In genomic region chr18:54254265-54254758, GRCh38 we compare ENCODE assay signal across 13 cellular contexts. TPM values are rescaled to one million over a fixed set of nuclear protein-coding genes. Genes with fewer than 3 reads are reported as not detected.
DNase-seq lines count a peak whose midpoint lies in the region; ATAC-seq, FAIRE-seq and TF ChIP-seq lines count a peak whose summit lies in the region.
"Had no signal": no experiment of that assay in that cellular context is flagged by ENCODE, and none has a peak within 500 bp of the region (broad histone marks: within the 10 kb centered on the region; RNA-seq: fewer than 3 reads in every experiment).

No MANE protein-coding gene starts in this region.

- DNase-seq in ELF-1 (ENCODE audit: low read depth, low spot score) (peak; percentile 35), NCI-H2227 treated with DMSO at 0.1 percent for 48 hours (lab: John Stamatoyannopoulos, UW) (peak; percentile 32), pancreas (peak in 3 of 6 donors; percentile 18 to 37 (median 34)), T-helper 17 cell (no peak), testis (no peak), NCI-H2029 (lab: John Stamatoyannopoulos, UW) (no peak)
- DNase-seq: activated effector memory CD4-positive, alpha-beta T cell treated with Interleukin-2 at 50 U/mL for 16 hours; DMS153; gastrocnemius medialis; NCI-H2029 treated with DMSO at 0.1 percent for 48 hours had no signal

- 8 to 10% methylated on average over 10 of the region's 10 CpGs for WGBS in pancreas, 2 donors
- WGBS in testis, 2 donors: 46 to 66% methylated on average over 10 of the region's 10 CpGs

- no peaks in the 10 kb centered on the region for H3K36me3 Mint-ChIP-seq in T-helper 17 cell (ENCODE audit: low read depth)

- H3K36me3 ChIP-seq in pancreas (no peaks in the 10 kb centered on the region), testis (ENCODE audit: low read depth, missing control alignments) (no peaks in the 10 kb centered on the region)
- H3K36me3 ChIP-seq: gastrocnemius medialis had no signal

- H3K4me1 ChIP-seq in pancreas (peaks cover 12 to 26% (median 20%) of the 10 kb centered on the region in 3 donors), testis (no peaks in the 10 kb centered on the region)
- H3K4me1 ChIP-seq: gastrocnemius medialis had no signal

- intact Hi-C loops in pancreas (cut with DNase I) (no loop called here), testis (cut with DNase I; ENCODE audit: low total_unique reads) (no loop called here)

- H3K27ac ChIP-seq in pancreas: peak overlapping the region in 3 of 4 donors; percentile 10 to 65 (median 58)
- no peak overlapping the region for H3K27ac ChIP-seq in testis
- H3K27ac ChIP-seq: gastrocnemius medialis had no signal

- TF ChIP-seq POLR2A in testis (IDR thresholded peaks at IDR 0.05): no peak

- H3K9me3 ChIP-seq in pancreas (no peaks in the 10 kb centered on the region), T-helper 17 cell (ENCODE audit: control insufficient read depth, low read length, poor library complexity, severe bottlenecking) (no peaks in the 10 kb centered on the region), testis (no peaks in the 10 kb centered on the region)
- H3K9me3 ChIP-seq: gastrocnemius medialis had no signal

- no peak overlapping the region for H3K4me3 Mint-ChIP-seq in T-helper 17 cell
- H3K4me3 Mint-ChIP-seq: stimulated activated naive CD8-positive, alpha-beta T cell treated with anti-CD3 and anti-CD28 coated beads, Interleukin-15, Interleukin-2, amounts not matched to agents 100 ng/mL and 50 ng/mL, for 24 hours had no signal

- H3K4me3 ChIP-seq in pancreas: peak overlapping the region in 1 of 4 donors; percentile 19
- H3K4me3 ChIP-seq in testis: no peak overlapping the region
- H3K4me3 ChIP-seq: gastrocnemius medialis had no signal

- H3K27ac Mint-ChIP-seq in T-helper 17 cell: no peak overlapping the region
- H3K27ac Mint-ChIP-seq: stimulated activated naive CD8-positive, alpha-beta T cell treated with anti-CD3 and anti-CD28 coated beads, Interleukin-15, Interleukin-2, amounts not matched to agents 100 ng/mL and 50 ng/mL, for 24 hours had no signal

- no peaks in the 10 kb centered on the region for H3K27me3 ChIP-seq in pancreas
- no peaks in the 10 kb centered on the region for H3K27me3 ChIP-seq in testis
- H3K27me3 ChIP-seq: gastrocnemius medialis had no signal

- no peaks in the 10 kb centered on the region for H3K27me3 Mint-ChIP-seq in T-helper 17 cell
- H3K27me3 Mint-ChIP-seq: stimulated activated naive CD8-positive, alpha-beta T cell treated with anti-CD3 and anti-CD28 coated beads, Interleukin-15, Interleukin-2, amounts not matched to agents 100 ng/mL and 50 ng/mL, for 24 hours had no signal

- FAIRE-seq in pancreas (lab: Jason Lieb, UNC): no peak

- peaks cover 6% of the 10 kb centered on the region for H3K4me1 Mint-ChIP-seq in T-helper 17 cell

- TF ChIP-seq CTCF in pancreas (IDR thresholded peaks at IDR 0.05): no peak
- TF ChIP-seq CTCF in testis (IDR thresholded peaks at IDR 0.05): no peak

- peak; percentile 90 for ATAC-seq in esophagus mucosa
- peak; percentile 62 to 90 (median 83) for ATAC-seq in pancreas
- ATAC-seq in GM19351 (IDR thresholded peaks at IDR 0.05; ENCODE audit: unreplicated experiment): no peak
- no peak for ATAC-seq in T-helper 17 cell
- ATAC-seq: gastrocnemius medialis had no signal

RNA-seq across cellular contexts. Expression of gene POLI, which starts 15.0 kb away (rescaled TPM):
- total RNA-seq in esophagus mucosa: 11.2 TPM
- total RNA-seq in pancreas: 10 to 100 TPM; 11.8 to 24.7 (median 19.3) TPM
- 10 to 100 TPM; 17.8 to 27.3 TPM for polyA plus RNA-seq in pancreas
- 10 to 100 TPM; 27.2 to 28.4 TPM for total RNA-seq in T-helper 17 cell
- total RNA-seq in testis: 10 to 100 TPM; 91.7 to 93.7 TPM
- 56.5 TPM for polyA plus RNA-seq in testis (ENCODE audit: insufficient read depth, low read depth, low replicate concordance)

RNA-seq across cellular contexts. Expression of gene MBD2, which starts 29.8 kb away (rescaled TPM):
- total RNA-seq in esophagus mucosa (175 TPM), pancreas (10 to 100 TPM; 44.0 to 60.5 (median 51.4) TPM), T-helper 17 cell (100 to 1,000 TPM; 108 TPM), testis (10 to 100 TPM; 59.1 to 66.9 TPM)
- polyA plus RNA-seq in pancreas (10 to 100 TPM; 15.7 to 20.9 TPM), testis (ENCODE audit: insufficient read depth, low read depth, low replicate concordance) (106 TPM)

Comparison
In these comparisons a context has a peak if more than half of its experiments do, and no peak if none do; other contexts are left out.
1. DNase-seq: peak in ELF-1 (single experiment) and NCI-H2227 treated with DMSO at 0.1 percent for 48 hours (single experiment); none in T-helper 17 cell (0 of 3), testis (single experiment) and NCI-H2029 (single experiment).
2. ATAC-seq: peak in esophagus mucosa (single experiment) and pancreas (4 of 4); none in GM19351 (single experiment) and T-helper 17 cell (single experiment).
3. H3K27ac ChIP-seq: peak in pancreas (3 of 4); none in testis (0 of 2).